8 cellular contexts compared by ENCODE assay signal in the genomic region with DNA sequence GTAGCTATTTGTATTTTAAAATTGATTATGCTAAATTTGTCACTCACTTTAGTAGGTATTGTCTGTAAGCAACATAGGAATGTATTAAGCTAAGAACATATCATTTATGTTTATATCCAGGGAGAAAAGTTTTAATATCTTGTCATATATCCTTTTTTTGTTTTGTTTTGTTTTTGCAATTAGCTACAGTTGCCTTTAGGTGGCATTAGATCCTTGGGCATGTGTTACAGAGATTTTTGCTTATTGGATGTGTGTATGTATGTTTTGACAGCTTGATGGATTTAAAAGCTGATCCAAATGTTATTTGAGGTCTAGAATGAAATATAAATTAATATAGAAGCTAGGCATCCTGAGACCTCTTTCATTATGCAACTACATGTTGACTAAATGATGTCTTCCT. TPM values are rescaled to one million over a fixed set of nuclear protein-coding genes. Genes with fewer than 3 reads are reported as not detected.
DNase-seq lines count a peak whose midpoint lies in the region; ATAC-seq and TF ChIP-seq lines count a peak whose summit lies in the region.

No MANE protein-coding gene starts in this region.

- no peak overlapping the region for H3K4me3 ChIP-seq in Karpas-422 (ENCODE audit: low read length)
- no peak overlapping the region for H3K4me3 ChIP-seq in osteoblast (ENCODE audit: insufficient read depth, low read length)

- H4K20me1 ChIP-seq in Karpas-422 (ENCODE audit: insufficient read depth, low read depth, low read length): no peaks in the 10 kb centered on the region
- H4K20me1 ChIP-seq in osteoblast (ENCODE audit: insufficient read depth, low read length): no peaks in the 10 kb centered on the region

- H3K27me3 ChIP-seq in Karpas-422 (ENCODE audit: low read length) (no peaks in the 10 kb centered on the region), osteoblast (ENCODE audit: insufficient read depth, low read length) (peaks cover 6% of the 10 kb centered on the region)

- no peaks in the 10 kb centered on the region for H3K79me2 ChIP-seq in Karpas-422 (ENCODE audit: low read length)
- no peaks in the 10 kb centered on the region for H3K79me2 ChIP-seq in osteoblast (ENCODE audit: insufficient read depth, low read length)

- DNase-seq in EL (peak; percentile 27), Karpas-422 (peak; percentile 76), cerebellum (ENCODE audit: low spot score) (peak; percentile 40), osteoblast (ENCODE audit: insufficient read length, low spot score, missing footprints) (peak; percentile 34), NCI-H2196 (lab: John Stamatoyannopoulos, UW; ENCODE audit: unreplicated experiment) (no peak)

- H3K9ac ChIP-seq in Karpas-422 (ENCODE audit: low read length): no peak overlapping the region

- TF ChIP-seq CTCF in osteoblast (IDR thresholded peaks at IDR 0.05; ENCODE audit: extremely low read depth, low read depth, low read length): peak; percentile 66

- H3K9me3 ChIP-seq in Karpas-422 (ENCODE audit: low read length) (no peaks in the 10 kb centered on the region), osteoblast (ENCODE audit: low read depth, low read length) (no peaks in the 10 kb centered on the region)

- H3K4me2 ChIP-seq in Karpas-422 (ENCODE audit: low read depth, low read length, poor library complexity, severe bottlenecking) (no peak overlapping the region), osteoblast (ENCODE audit: insufficient read depth, low read length) (no peak overlapping the region)

- H3K4me1 ChIP-seq in Karpas-422 (ENCODE audit: low read length): peaks cover 13% of the 10 kb centered on the region
- H3K4me1 ChIP-seq in osteoblast (ENCODE audit: insufficient read depth, low read length): no peaks in the 10 kb centered on the region

- H2AFZ ChIP-seq in Karpas-422 (ENCODE audit: low read length): no peak overlapping the region
- H2AFZ ChIP-seq in osteoblast (ENCODE audit: low read length): no peak overlapping the region

- H3K36me3 ChIP-seq in Karpas-422 (ENCODE audit: insufficient read depth, low read length): no peaks in the 10 kb centered on the region
- H3K36me3 ChIP-seq in osteoblast (ENCODE audit: insufficient read depth, low read length): no peaks in the 10 kb centered on the region

- ATAC-seq in GM18511 (IDR thresholded peaks at IDR 0.05; ENCODE audit: unreplicated experiment): no peak
- no peak for ATAC-seq in HG03139 (IDR thresholded peaks at IDR 0.05; ENCODE audit: unreplicated experiment)
- no peak for ATAC-seq in HG02588 (IDR thresholded peaks at IDR 0.05; ENCODE audit: unreplicated experiment)

- H3K27ac ChIP-seq in Karpas-422 (ENCODE audit: low read length): no peak overlapping the region
- H3K27ac ChIP-seq in osteoblast (ENCODE audit: low read depth, low read length): no peak overlapping the region

- no peaks in the 10 kb centered on the region for H3K9me2 ChIP-seq in Karpas-422 (replicated peaks; ENCODE audit: insufficient read depth, low read length)

RNA-seq across cellular contexts. Expression of gene OTUD4, which starts 36.1 kb away (rescaled TPM):
- 18.2 and 62.1 TPM in 2 replicates for total RNA-seq in Karpas-422 (2014; rRNA removed; shearing (Covaris generic); ENCODE audit: low replicate concordance)
- 42.6 TPM for total RNA-seq in cerebellum
- total RNA-seq in osteoblast: 22.8 and 30.6 TPM in 2 replicates
